Comparison of ENCODE assay signal across 25 cellular contexts in the genomic region with DNA sequence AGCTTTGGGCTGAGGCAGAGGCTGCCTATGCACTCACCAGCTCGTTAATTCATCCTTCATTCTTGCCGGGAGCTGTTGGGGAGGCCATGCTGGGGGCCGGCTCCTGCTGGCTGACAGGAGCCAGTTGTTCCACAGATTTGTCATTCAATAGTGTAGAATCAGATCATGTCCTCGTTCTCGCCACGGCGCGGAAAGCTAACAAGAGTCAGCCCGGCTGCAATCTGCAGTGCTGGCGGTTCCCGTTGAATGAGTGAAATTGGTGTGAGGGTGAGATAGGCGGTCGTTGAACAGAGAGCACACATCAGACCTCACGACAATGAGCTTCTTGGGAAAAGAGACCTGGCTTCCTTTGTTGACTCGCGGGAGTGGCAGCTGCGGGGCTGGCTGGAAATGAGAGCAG. TPM values are rescaled to one million over a fixed set of nuclear protein-coding genes. Genes with fewer than 3 reads are reported as not detected.
DNase-seq lines count a peak whose midpoint lies in the region; ATAC-seq and TF ChIP-seq lines count a peak whose summit lies in the region.
"Had no signal": no experiment of that assay in that cellular context is flagged by ENCODE, and none has a peak within 500 bp of the region (broad histone marks: within the 10 kb centered on the region; RNA-seq: fewer than 3 reads in every experiment).

No MANE protein-coding gene starts in this region.

- ATAC-seq in GM21528 (IDR thresholded peaks at IDR 0.05; ENCODE audit: low FRiP score, unreplicated experiment) (no peak), HG02970 (IDR thresholded peaks at IDR 0.05; ENCODE audit: low FRiP score, unreplicated experiment) (no peak)
- ATAC-seq: left cardiac atrium; Panc1; stimulated activated memory B cell treated with anti-CD40 and anti-IgM and Interleukin-4, amounts not matched to agents 10 μg/mL and 1 μg/mL and 100 μg/mL, for 72 hours had no signal

- H3K9me3 ChIP-seq in SJCRH30 (replicated peaks) = no peaks in the 10 kb centered on the region
- H3K9me3 ChIP-seq: adrenal gland, SJSA1 had no signal

- peak; percentile 40 for DNase-seq in NCI-H1092 treated with DMSO at 0.1 percent for 48 hours (lab: John Stamatoyannopoulos, UW)
- no peak for DNase-seq in NCI-H1092 (lab: John Stamatoyannopoulos, UW)
- peak; percentile 45 for DNase-seq in NCI-H1105 treated with DMSO at 0.1 percent for 48 hours (lab: John Stamatoyannopoulos, UW)
- peak; percentile 50 to 71 for DNase-seq in SJCRH30
- no peak for DNase-seq in neural crest cell (ENCODE audit: low read depth, low spot score)
- no peak for DNase-seq in HUDEP-2 (lab: John Stamatoyannopoulos, UW; ENCODE audit: unreplicated experiment in 76 of 76)
- DNase-seq: 8988T; activated naive CD4-positive, alpha-beta T cell; activated T-cell treated with anti-CD3 and anti-CD28 coated beads, Interleukin-2, amount 50 U/mL, for 24 hours; effector CD8-positive, alpha-beta T cell; foreskin fibroblast; GF-D8; left cardiac atrium; NCI-H226; stimulated activated CD4-positive, alpha-beta T cell treated with anti-CD3 and anti-CD28 coated beads, Interleukin-2, amount 100 ng/mL, for 48 hours had no signal

- peak overlapping the region; percentile 46 for H3K4me3 ChIP-seq in SJCRH30
- H3K4me3 ChIP-seq: adrenal gland, SJSA1 had no signal

- no peaks in the 10 kb centered on the region for H3K27me3 Mint-ChIP-seq in neural crest cell (ENCODE audit: low read depth)
- H3K27me3 Mint-ChIP-seq: memory B cell had no signal

- H3K36me3 Mint-ChIP-seq in neural crest cell (ENCODE audit: low read depth) = no peaks in the 10 kb centered on the region
- H3K36me3 Mint-ChIP-seq: CD4-positive, alpha-beta memory T cell; memory B cell; stimulated activated memory B cell treated with anti-CD40 and anti-IgM and Interleukin-4, amounts not matched to agents 10 μg/mL and 1 μg/mL and 100 μg/mL, for 72 hours had no signal

- H3K27me3 ChIP-seq in SJCRH30 = no peaks in the 10 kb centered on the region
- H3K27me3 ChIP-seq: adrenal gland had no signal

- peaks cover 10% of the 10 kb centered on the region for H3K4me1 Mint-ChIP-seq in neural crest cell
- H3K4me1 Mint-ChIP-seq: CD4-positive, alpha-beta memory T cell had no signal

- H3K27ac ChIP-seq in SJCRH30 = peak overlapping the region; percentile 65
- H3K27ac ChIP-seq: adrenal gland, SJSA1 had no signal

- H3K9me3 Mint-ChIP-seq in neural crest cell = no peaks in the 10 kb centered on the region
- H3K9me3 Mint-ChIP-seq: activated T-cell treated with anti-CD3 and anti-CD28 coated beads, Interleukin-2, amount 50 U/mL, for 24 hours; CD4-positive, alpha-beta memory T cell; memory B cell; stimulated activated memory B cell treated with anti-CD40 and anti-IgM and Interleukin-4, amounts not matched to agents 10 μg/mL and 1 μg/mL and 100 μg/mL, for 72 hours; T-helper 1 cell treated with Interleukin-12 subunit alpha and Interleukin-12 subunit beta and Interleukin-4 antibody, amounts not matched to agents 30 μg/mL and 1 μg/mL, for 36 hours had no signal

- TF ChIP-seq CTCF in neural crest cell (conservative IDR thresholded peaks at IDR 0.05) = no peak

- no peaks in the 10 kb centered on the region for H3K36me3 ChIP-seq in SJCRH30
- H3K36me3 ChIP-seq: adrenal gland, SJSA1 had no signal

- no peak overlapping the region for H3K4me3 Mint-ChIP-seq in neural crest cell
- H3K4me3 Mint-ChIP-seq: activated T-cell treated with anti-CD3 and anti-CD28 coated beads, Interleukin-2, amount 50 U/mL, for 24 hours; CD4-positive, alpha-beta memory T cell; memory B cell; stimulated activated memory B cell treated with anti-CD40 and anti-IgM and Interleukin-4, amounts not matched to agents 10 μg/mL and 1 μg/mL and 100 μg/mL, for 72 hours; T-helper 1 cell treated with Interleukin-12 subunit alpha and Interleukin-12 subunit beta and Interleukin-4 antibody, amounts not matched to agents 30 μg/mL and 1 μg/mL, for 36 hours had no signal

- H3K27ac Mint-ChIP-seq in neural crest cell (ENCODE audit: unreplicated experiment) = peak overlapping the region; percentile 60
- H3K27ac Mint-ChIP-seq: activated T-cell treated with anti-CD3 and anti-CD28 coated beads, Interleukin-2, amount 50 U/mL, for 24 hours; memory B cell; stimulated activated memory B cell treated with anti-CD40 and anti-IgM and Interleukin-4, amounts not matched to agents 10 μg/mL and 1 μg/mL and 100 μg/mL, for 72 hours; T-helper 1 cell treated with Interleukin-12 subunit alpha and Interleukin-12 subunit beta and Interleukin-4 antibody, amounts not matched to agents 30 μg/mL and 1 μg/mL, for 36 hours had no signal

- peaks cover 21% of the 10 kb centered on the region for H3K4me1 ChIP-seq in SJCRH30
- H3K4me1 ChIP-seq: adrenal gland, SJSA1 had no signal

RNA-seq across cellular contexts. Expression of a gene that starts 57.5 kb away (rescaled TPM):
- 68.2 and 72.1 TPM in 2 replicates for total RNA-seq in SJCRH30 (2014; rRNA removed; shearing (Covaris generic))
- 15.0 and 15.2 TPM in 2 replicates for total RNA-seq in neural crest cell
- total RNA-seq: LHCN-M2 had no signal

Comparison
In these comparisons a context has a peak if more than half of its experiments do, and no peak if none do; other contexts are left out.
1. DNase-seq: peak in NCI-H1092 treated with DMSO at 0.1 percent for 48 hours (single experiment), NCI-H1105 treated with DMSO at 0.1 percent for 48 hours (single experiment) and SJCRH30 (2 of 2); none in NCI-H1092 (single experiment), neural crest cell (single experiment) and HUDEP-2 (0 of 76).